Comparison of ENCODE assay signal across 1 cellular context in genomic region chr4:1351854-1352633, GRCh38.
A peak's percentile ranks its signal among the peaks of the same experiment; 100 is the strongest.
TF ChIP-seq lines count a peak whose summit lies in the region.

No MANE protein-coding gene starts in this region.

TF ChIP-seq in H1, 55 proteins besides CTCF, POLR2A, EP300 and RAD21 (continued from another document):
- TF ChIP-seq YY1 (IDR thresholded peaks at IDR 0.05; ENCODE audit: low read depth, low read length) (peak; percentile 55; the same call in 1 of the 2 replicates), CEBPB (IDR thresholded peaks at IDR 0.05; ENCODE audit: low read depth, low read length) (no peak), CREB1 (IDR thresholded peaks at IDR 0.05) (no peak), USF2 (IDR thresholded peaks at IDR 0.05; ENCODE audit: low read length) (no peak), POLR2AphosphoS5 (IDR thresholded peaks at IDR 0.05; ENCODE audit: low read depth, low read length) (no peak), SP4 (IDR thresholded peaks at IDR 0.05; ENCODE audit: low read length) (no peak), PHF8 (conservative IDR thresholded peaks at IDR 0.05; ENCODE audit: low read depth, low read length) (no peak)
